In the genomic region with DNA sequence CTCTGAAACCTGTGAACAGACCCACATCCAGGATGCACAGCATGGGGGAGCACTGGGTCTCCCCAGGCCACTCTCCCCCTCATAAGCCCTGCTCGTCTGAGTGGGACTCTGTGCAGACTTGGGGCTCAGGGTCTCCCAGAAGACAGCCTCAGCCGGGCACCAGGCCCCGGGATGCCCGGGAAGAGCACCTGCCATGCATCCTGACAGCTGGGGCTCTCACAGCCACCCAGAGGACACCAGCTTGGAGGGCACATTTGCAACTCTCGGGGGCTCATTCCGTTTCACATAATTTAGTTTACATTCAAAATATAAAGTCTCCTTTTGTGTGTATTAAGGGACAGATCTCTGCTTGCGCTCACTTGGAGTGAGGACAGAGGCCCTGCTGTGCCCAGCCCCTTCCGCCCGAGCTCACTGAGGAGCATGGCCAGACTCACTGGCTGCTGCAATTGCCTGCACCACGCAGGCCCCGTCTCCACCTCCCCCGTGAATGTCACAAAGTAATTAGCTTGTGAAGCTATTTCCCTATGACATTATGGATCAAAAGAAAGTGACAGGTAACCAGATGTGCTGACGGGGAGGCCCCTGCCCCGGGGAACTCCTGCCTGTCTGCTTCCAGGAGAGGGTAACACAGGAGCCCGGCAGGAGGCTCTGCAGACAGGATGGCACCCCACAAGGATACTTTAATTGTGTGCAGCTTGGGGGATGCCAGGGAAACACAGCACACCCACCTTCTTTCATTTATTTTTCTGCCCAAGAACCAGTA, we compare ENCODE assay signal across 19 cellular contexts.
A peak's percentile ranks its signal among the peaks of the same experiment; 100 is the strongest.
DNase-seq lines count a peak whose midpoint lies in the region; ATAC-seq and TF ChIP-seq lines count a peak whose summit lies in the region.
"Had no signal": no experiment of that assay in that cellular context is flagged by ENCODE, and none has a peak within 500 bp of the region (broad histone marks: within the 10 kb centered on the region; RNA-seq: fewer than 3 reads in every experiment).

No MANE protein-coding gene starts in this region.

- no peaks in the 10 kb centered on the region for H3K79me2 ChIP-seq in neural cell (replicated peaks; ENCODE audit: insufficient read depth, low read length)

- H3K27me3 Mint-ChIP-seq in type B pancreatic cell = peaks cover 2% of the 10 kb centered on the region

- DNase-seq in cardiac septum (ENCODE audit: low spot score) = peak; percentile 35
- DNase-seq in heart right ventricle = no peak
- DNase-seq in NCI-H69 (lab: John Stamatoyannopoulos, UW) = peak; percentile 46
- no peak for DNase-seq in type B pancreatic cell (ENCODE audit: extremely low spot score, unreplicated experiment)
- no peak for DNase-seq in brain microvascular endothelial cell
- DNase-seq: CD8-positive, alpha-beta memory T cell; DMS79 treated with DMSO at 0.1 percent for 48 hours; H7; MV-4-11; NCI-H1694 treated with DMSO at 0.1 percent for 48 hours; NCI-H2227 treated with DMSO at 0.1 percent for 48 hours; NCI-H510A treated with DMSO at 0.1 percent for 48 hours; NCI-H82; PC-3; SJCRH30 had no signal

- no peak overlapping the region for H3K4me3 ChIP-seq in heart right ventricle
- peak overlapping the region; percentile 44 for H3K4me3 ChIP-seq in neural cell (ENCODE audit: low read length)
- H3K4me3 ChIP-seq in brain microvascular endothelial cell (ENCODE audit: low read depth, low read length) = no peak overlapping the region
- H3K4me3 ChIP-seq: BLaER1 treated with 17β-estradiol and CSF1 and Interleukin-3, amounts not matched to agents 10 nM and 100 nM; SJCRH30 had no signal

- peak overlapping the region; percentile 53 for H3K27ac Mint-ChIP-seq in type B pancreatic cell
- H3K27ac Mint-ChIP-seq: CD8-positive, alpha-beta memory T cell had no signal

- H3K4me1 Mint-ChIP-seq in type B pancreatic cell (ENCODE audit: unreplicated experiment) = peaks cover 12% of the 10 kb centered on the region
- H3K4me1 Mint-ChIP-seq: CD8-positive, alpha-beta memory T cell had no signal

- H3K9me3 ChIP-seq in heart right ventricle (peaks cover 0 to 25% (median 6%) of the 10 kb centered on the region in 11 donors), neural cell (ENCODE audit: low read length) (no peaks in the 10 kb centered on the region)
- H3K9me3 ChIP-seq: SJCRH30 had no signal

- no peaks in the 10 kb centered on the region for H4K20me1 ChIP-seq in neural cell (ENCODE audit: insufficient read depth)

- H3K36me3 ChIP-seq in heart right ventricle (no peaks in the 10 kb centered on the region), neural cell (ENCODE audit: insufficient read depth, low read length) (no peaks in the 10 kb centered on the region), brain microvascular endothelial cell (replicated peaks) (no peaks in the 10 kb centered on the region)
- H3K36me3 ChIP-seq: SJCRH30 had no signal

- no peak for TF ChIP-seq CTCF in heart right ventricle (IDR thresholded peaks at IDR 0.05)
- TF ChIP-seq CTCF in neural cell (IDR thresholded peaks at IDR 0.05; ENCODE audit: poor library complexity, severe bottlenecking) = no peak
- no peak for TF ChIP-seq CTCF in type B pancreatic cell (conservative IDR thresholded peaks at IDR 0.05)
- no peak for TF ChIP-seq CTCF in brain microvascular endothelial cell (IDR thresholded peaks at IDR 0.05; ENCODE audit: low read depth, low read length, missing control alignments)

- 60% methylated on average over 15 of the region's 15 CpGs for WGBS in heart right ventricle, 2 donors

- no peak overlapping the region for H3K27ac ChIP-seq in heart right ventricle
- no peak overlapping the region for H3K27ac ChIP-seq in neural cell (ENCODE audit: low read length)
- H3K27ac ChIP-seq in brain microvascular endothelial cell = no peak overlapping the region
- H3K27ac ChIP-seq: BLaER1 treated with 17β-estradiol and CSF1 and Interleukin-3, amounts not matched to agents 10 nM and 100 nM; KMS-11; SJCRH30 had no signal

- no peaks in the 10 kb centered on the region for H3K9me3 Mint-ChIP-seq in type B pancreatic cell

- TF ChIP-seq RAD21 in neural cell (conservative IDR thresholded peaks at IDR 0.05) = no peak

- H3K9ac ChIP-seq in neural cell (ENCODE audit: low read length) = no peak overlapping the region
- H3K9ac ChIP-seq: BLaER1 treated with 17β-estradiol and CSF1 and Interleukin-3, amounts not matched to agents 10 nM and 100 nM; KMS-11 had no signal

- H3K4me3 Mint-ChIP-seq in type B pancreatic cell = no peak overlapping the region
- H3K4me3 Mint-ChIP-seq: CD8-positive, alpha-beta memory T cell had no signal

- H3K36me3 Mint-ChIP-seq in type B pancreatic cell = no peaks in the 10 kb centered on the region

- peaks cover 0 to 3% (median 0%) of the 10 kb centered on the region in 9 donors for H3K4me1 ChIP-seq in heart right ventricle
- H3K4me1 ChIP-seq: BLaER1 treated with 17β-estradiol and CSF1 and Interleukin-3, amounts not matched to agents 10 nM and 100 nM; SJCRH30 had no signal

- no peaks in the 10 kb centered on the region for H3F3A ChIP-seq in neural cell (ENCODE audit: insufficient read depth, low read length, poor library complexity, severe bottlenecking)

- in situ Hi-C loops in brain microvascular endothelial cell (cut with HindIII; ENCODE audit: low pct_ligation_motif_present, low sequenced_read_pairs) = no loop called here

- H3K9me2 ChIP-seq in neural cell (ENCODE audit: insufficient read depth, low read length) = no peaks in the 10 kb centered on the region

- peaks cover 0 to 16% (median 0%) of the 10 kb centered on the region in 7 donors for H3K27me3 ChIP-seq in heart right ventricle
- H3K27me3 ChIP-seq in neural cell (ENCODE audit: insufficient read depth, low read depth, low read length) = no peaks in the 10 kb centered on the region
- no peaks in the 10 kb centered on the region for H3K27me3 ChIP-seq in brain microvascular endothelial cell (replicated peaks)
- H3K27me3 ChIP-seq: BLaER1 treated with 17β-estradiol and CSF1 and Interleukin-3, amounts not matched to agents 10 nM and 100 nM had no signal

- peak; percentile 87 for TF ChIP-seq EP300 in neural cell (conservative IDR thresholded peaks at IDR 0.05; ENCODE audit: poor library complexity, severe bottlenecking)

- peak overlapping the region; percentile 49 for H3K4me2 ChIP-seq in neural cell (ENCODE audit: low read length)
- H3K4me2 ChIP-seq: BLaER1 treated with 17β-estradiol and CSF1 and Interleukin-3, amounts not matched to agents 10 nM and 100 nM; KMS-11 had no signal

- no peak overlapping the region for H2AFZ ChIP-seq in neural cell (ENCODE audit: low read depth, low read length)

- intact Hi-C loops in cardiac septum (cut with DNase I) (no loop called here), heart right ventricle (cut with DNase I) (no loop called here)

- ATAC-seq in heart right ventricle (no peak), HG03280 (IDR thresholded peaks at IDR 0.05; ENCODE audit: unreplicated experiment) (no peak)
- ATAC-seq: PC-3 had no signal

TF ChIP-seq in neural cell, 6 proteins besides CTCF, POLR2A, EP300 and RAD21:
- peak; percentile 65 for TF ChIP-seq POLR2AphosphoS5 (IDR thresholded peaks at IDR 0.05)
- TF ChIP-seq SMC3 (conservative IDR thresholded peaks at IDR 0.05; ENCODE audit: poor library complexity) = peak; percentile 36
- TF ChIP-seq MXI1 (conservative IDR thresholded peaks at IDR 0.05; ENCODE audit: poor library complexity, severe bottlenecking) = no peak
TF ChIP-seq in neural cell: peak in this region for 2.

Comparison
In these comparisons a context has a peak if more than half of its experiments do, and no peak if none do; other contexts are left out.
1. DNase-seq: peak in cardiac septum (single experiment) and NCI-H69 (single experiment); none in heart right ventricle (0 of 2), type B pancreatic cell (single experiment) and brain microvascular endothelial cell (single experiment).